Comparison of ENCODE assay signal across 8 cellular contexts in genomic region chr12:66302827-66303169, GRCh38. TPM values are rescaled to one million over a fixed set of nuclear protein-coding genes. Genes with fewer than 3 reads are reported as not detected.
DNase-seq lines count a peak whose midpoint lies in the region; TF ChIP-seq lines count a peak whose summit lies in the region.

No MANE protein-coding gene starts in this region.

- H3K27me3 ChIP-seq in BJ (ENCODE audit: control insufficient read depth, insufficient read depth, low read length) (peaks cover 11% of the 10 kb centered on the region), MG63 (peaks cover 2% of the 10 kb centered on the region), ectodermal cell (ENCODE audit: control insufficient read depth, insufficient read depth, low read length, poor library complexity, severe bottlenecking) (peaks cover 18% of the 10 kb centered on the region)

- H3K9me3 Mint-ChIP-seq in nephron progenitor cell = no peaks in the 10 kb centered on the region

- H3K27ac ChIP-seq in ectodermal cell (ENCODE audit: insufficient read depth, low read depth, low read length, poor library complexity, severe bottlenecking) = no peak overlapping the region

- peak overlapping the region; percentile 86 for H3K27ac Mint-ChIP-seq in nephron progenitor cell

- H3K36me3 Mint-ChIP-seq in nephron progenitor cell (ENCODE audit: low read depth) = peaks cover 4% of the 10 kb centered on the region

- H3K4me1 Mint-ChIP-seq in nephron progenitor cell = peaks cover 33% of the 10 kb centered on the region

- DNase-seq in BJ (ENCODE audit: low read depth) (no peak), MG63 (no peak), nephron progenitor cell (no peak), HuH-7.5 (ENCODE audit: low spot score) (no peak), Kasumi-1 (lab: John Stamatoyannopoulos, UW) (no peak)
- no peak for DNase-seq in stimulated activated CD4-positive, alpha-beta T cell treated with anti-CD3 and anti-CD28 coated beads, Interleukin-2, amount 100 ng/mL, for 24 hours
- DNase-seq in stimulated activated CD4-positive, alpha-beta T cell treated with anti-CD3 and anti-CD28 coated beads, Interleukin-4, amount 100 ng/mL, for 4 hours = no peak

- peak overlapping the region; percentile 58 for H3K4me3 ChIP-seq in BJ (ENCODE audit: low read depth, low read length)
- H3K4me3 ChIP-seq in MG63 = peak overlapping the region; percentile 88
- H3K4me3 ChIP-seq in ectodermal cell (ENCODE audit: insufficient read depth, low read depth, low read length) = peak overlapping the region; percentile 56

- 0 to 3% methylated on average over 2 of the region's 6 CpGs for WGBS in ectodermal cell, 2 experiments

- H3K27me3 Mint-ChIP-seq in nephron progenitor cell (ENCODE audit: low read depth, poor library complexity) = peaks cover 36% of the 10 kb centered on the region

- peak overlapping the region; percentile 98 for H3K4me3 Mint-ChIP-seq in nephron progenitor cell

- POLR2A ChIA-PET in BJ (lab: Charles Lee) = no interaction called here

- CTCF ChIA-PET in BJ (lab: Yijun Ruan, JAX) = interaction anchor here (0.6 to 1.9 kb wide), 6 partner anchors 11 to 157 kb away, joined by 3 to 6 read pairs (median 3); no protein-coding TSS in a partner anchor

- H3K9me3 ChIP-seq in MG63 = no peaks in the 10 kb centered on the region
- no peaks in the 10 kb centered on the region for H3K9me3 ChIP-seq in ectodermal cell (ENCODE audit: control insufficient read depth, low read length)

- TF ChIP-seq CTCF in BJ (IDR thresholded peaks at IDR 0.05; ENCODE audit: insufficient read depth, low read depth, low read length) (no peak), nephron progenitor cell (IDR thresholded peaks at IDR 0.05) (no peak)

- no peaks in the 10 kb centered on the region for H3K4me1 ChIP-seq in ectodermal cell (ENCODE audit: control insufficient read depth, insufficient read depth, low read length)

- H3K36me3 ChIP-seq in BJ (ENCODE audit: control insufficient read depth, insufficient read depth, low read length) (no peaks in the 10 kb centered on the region; the same call in 1 of the 2 replicates), MG63 (no peaks in the 10 kb centered on the region; the same call in 1 of the 2 replicates), ectodermal cell (ENCODE audit: control insufficient read depth, insufficient read depth, low read length) (no peaks in the 10 kb centered on the region)

RNA-seq across cellular contexts. Expression of gene HELB, which starts 0.5 kb away (rescaled TPM):
- polyA plus RNA-seq in BJ (2011; rRNA removed) = 0.61 and 1.2 TPM in 2 replicates
- 2.3 and 2.5 TPM in 2 replicates for polyA minus RNA-seq in BJ (2011; rRNA and poly(A)+ RNA removed)
- 2.2 and 2.9 TPM in 2 replicates for total RNA-seq in MG63 (2014; rRNA removed; shearing (Covaris generic); ENCODE audit: low replicate concordance)
- 2.9 TPM for polyA plus RNA-seq in ectodermal cell (2013, experiment 1 of 4)
- 2.5 TPM for polyA plus RNA-seq in ectodermal cell (2013, experiment 2 of 4)
- polyA plus RNA-seq in ectodermal cell (2013, experiment 3 of 4) = 2.1 TPM
- polyA plus RNA-seq in ectodermal cell (2013, experiment 4 of 4) = 2.4 TPM
